Comparison of ENCODE assay signal across 28 cellular contexts in genomic region chr6:28176373-28176772, GRCh38.
"Had no signal": no experiment of that assay in that cellular context is flagged by ENCODE, and none has a peak within 500 bp of the region (broad histone marks: within the 10 kb centered on the region; RNA-seq: fewer than 3 reads in every experiment).

No MANE protein-coding gene starts in this region.

- H3K27me3 ChIP-seq: colonic mucosa, dorsolateral prefrontal cortex, gastrocnemius medialis had no signal

- H3K36me3 ChIP-seq: colonic mucosa, esophagus muscularis mucosa, esophagus squamous epithelium, heart left ventricle, heart right ventricle had no signal

- H3K4me3 ChIP-seq: colonic mucosa, coronary artery, dorsolateral prefrontal cortex, esophagus muscularis mucosa, esophagus squamous epithelium, gastrocnemius medialis, gastroesophageal sphincter, heart left ventricle, heart right ventricle had no signal

- H3K4me1 ChIP-seq: colonic mucosa, esophagus muscularis mucosa, esophagus squamous epithelium, foreskin keratinocyte, gastrocnemius medialis, gastroesophageal sphincter, heart left ventricle, heart right ventricle had no signal

- DNase-seq: colonic mucosa; cortex of kidney; dermis blood vessel endothelial cell; dorsolateral prefrontal cortex; effector CD4-positive, alpha-beta T cell; effector CD8-positive, alpha-beta T cell; effector memory CD4-positive, alpha-beta T cell; effector memory CD8-positive, alpha-beta T cell; endodermal cell; erythroblast; esophagus squamous epithelium; foreskin fibroblast; foreskin keratinocyte; foreskin melanocyte; gastrocnemius medialis; glutamatergic neuron; head of caudate nucleus; heart left ventricle; heart right ventricle had no signal

- H3K27ac ChIP-seq: colonic mucosa, coronary artery, dorsolateral prefrontal cortex, epithelial cell of prostate, esophagus muscularis mucosa, esophagus squamous epithelium, foreskin keratinocyte, gastrocnemius medialis, gastroesophageal sphincter, heart left ventricle, heart right ventricle had no signal

- ATAC-seq: effector memory CD8-positive, alpha-beta T cell; esophagus mucosa; foreskin keratinocyte; gastrocnemius medialis; gastroesophageal sphincter; heart left ventricle; heart right ventricle had no signal

- H3K4me3 Mint-ChIP-seq: dendritic cell treated with granulocyte-macrophage colony-stimulating factor and Interleukin-4, amounts not matched to agents 40 ng/mL and 50 ng/mL, for 4 days; effector memory CD8-positive, alpha-beta T cell; endodermal cell had no signal

- H3K27ac Mint-ChIP-seq: dendritic cell treated with granulocyte-macrophage colony-stimulating factor and Interleukin-4, amounts not matched to agents 40 ng/mL and 50 ng/mL, for 4 days; effector memory CD8-positive, alpha-beta T cell; endodermal cell had no signal

- H3K9me3 ChIP-seq: colonic mucosa, esophagus muscularis mucosa, esophagus squamous epithelium, gastrocnemius medialis, gastroesophageal sphincter had no signal

- FAIRE-seq: colon, endometrium, endothelial cell of umbilical vein had no signal

- H3K9me3 Mint-ChIP-seq: dendritic cell treated with granulocyte-macrophage colony-stimulating factor and Interleukin-4, amounts not matched to agents 40 ng/mL and 50 ng/mL, for 4 days; effector memory CD8-positive, alpha-beta T cell had no signal
